In the genomic region with DNA sequence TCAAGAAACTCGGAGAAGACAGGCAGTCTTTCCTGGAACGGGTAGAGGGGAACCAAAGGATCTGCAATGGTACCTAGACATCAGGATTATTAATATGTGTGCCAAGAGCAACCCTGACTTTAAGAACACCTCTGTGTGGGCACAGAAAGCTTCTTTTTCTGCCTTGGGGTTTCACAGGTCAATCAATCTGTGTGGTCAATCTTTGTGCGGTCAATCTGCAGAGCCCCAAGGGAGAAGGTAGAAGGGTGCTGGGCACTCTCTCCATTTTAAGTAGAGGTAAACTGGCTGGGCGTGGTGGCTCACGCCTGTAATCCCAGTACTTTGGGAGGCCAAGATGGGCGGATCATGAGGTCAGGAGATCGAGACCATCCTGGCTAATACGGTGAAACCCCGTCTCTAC, we compare ENCODE assay signal across 7 cellular contexts.
"Had no signal": no experiment of that assay in that cellular context is flagged by ENCODE, and none has a peak within 500 bp of the region (broad histone marks: within the 10 kb centered on the region; RNA-seq: fewer than 3 reads in every experiment).

No MANE protein-coding gene starts in this region.

- H3K36me3 Mint-ChIP-seq: type B pancreatic cell had no signal

- H3K27me3 ChIP-seq: dorsolateral prefrontal cortex had no signal

- H3K4me3 Mint-ChIP-seq: activated naive CD4-positive, alpha-beta T cell treated with anti-CD3 and anti-CD28 coated beads, Interleukin-2, amount 50 U/mL, for 24 hours; memory B cell; nephron progenitor cell; type B pancreatic cell had no signal

- H3K4me3 ChIP-seq: dorsolateral prefrontal cortex had no signal

- H3K9me3 Mint-ChIP-seq: activated naive CD4-positive, alpha-beta T cell treated with anti-CD3 and anti-CD28 coated beads, Interleukin-2, amount 50 U/mL, for 24 hours; memory B cell; nephron progenitor cell; type B pancreatic cell had no signal

- DNase-seq: activated effector memory CD4-positive, alpha-beta T cell treated with Interleukin-2 at 50 U/mL for 16 hours; anterior cingulate cortex; nephron progenitor cell had no signal

- H3K27ac Mint-ChIP-seq: activated naive CD4-positive, alpha-beta T cell treated with anti-CD3 and anti-CD28 coated beads, Interleukin-2, amount 50 U/mL, for 24 hours had no signal

- H3K4me1 Mint-ChIP-seq: nephron progenitor cell had no signal

- H3K27ac ChIP-seq: dorsolateral prefrontal cortex had no signal

- H3K27me3 Mint-ChIP-seq: activated naive CD4-positive, alpha-beta T cell treated with anti-CD3 and anti-CD28 coated beads, Interleukin-2, amount 50 U/mL, for 24 hours; memory B cell; type B pancreatic cell had no signal
